In genomic region chr9:81694541-81694940, GRCh38 we compare ENCODE assay signal across 21 cellular contexts.
"Had no signal": no experiment of that assay in that cellular context is flagged by ENCODE, and none has a peak within 500 bp of the region (broad histone marks: within the 10 kb centered on the region; RNA-seq: fewer than 3 reads in every experiment).

No MANE protein-coding gene starts in this region.

- H3K36me3 Mint-ChIP-seq: brain had no signal

- H3K4me1 ChIP-seq: foreskin keratinocyte, upper lobe of right lung had no signal

- H3K27ac Mint-ChIP-seq: activated B cell treated with CpG ODN at 0.5 μM for 24 hours; activated CD8-positive, alpha-beta T cell treated with anti-CD3 and anti-CD28 coated beads, Interleukin-2, amount 10 ng/mL, durations not matched to agents 7 days and 5 days; activated naive CD4-positive, alpha-beta T cell treated with anti-CD3 and anti-CD28 coated beads, Interleukin-2, amount 50 U/mL, for 72 hours; T-helper 1 cell treated with Interleukin-12 subunit alpha and Interleukin-12 subunit beta and Interleukin-4 antibody, amounts not matched to agents 30 μg/mL and 1 μg/mL, for 36 hours had no signal

- ATAC-seq: activated CD8-positive, alpha-beta T cell treated with anti-CD3 and anti-CD28 coated beads, Interleukin-2, amount 10 ng/mL, durations not matched to agents 7 days and 5 days; activated naive CD4-positive, alpha-beta T cell treated with anti-CD3 and anti-CD28 coated beads, Interleukin-2, amount 50 U/mL, for 72 hours; foreskin keratinocyte; pancreas; upper lobe of right lung had no signal

- H3K27me3 ChIP-seq: esophagus squamous epithelium, foreskin keratinocyte, pancreas, suprapubic skin, upper lobe of right lung had no signal

- H3K4me3 Mint-ChIP-seq: activated B cell treated with CpG ODN at 0.5 μM for 24 hours; activated CD8-positive, alpha-beta T cell treated with anti-CD3 and anti-CD28 coated beads, Interleukin-2, amount 10 ng/mL, durations not matched to agents 7 days and 5 days; T-helper 1 cell treated with Interleukin-12 subunit alpha and Interleukin-12 subunit beta and Interleukin-4 antibody, amounts not matched to agents 30 μg/mL and 1 μg/mL, for 36 hours had no signal

- H3K4me3 ChIP-seq: pancreas, suprapubic skin, upper lobe of right lung had no signal

- H3K9me3 Mint-ChIP-seq: activated B cell treated with CpG ODN at 0.5 μM for 24 hours; activated naive CD4-positive, alpha-beta T cell treated with anti-CD3 and anti-CD28 coated beads, Interleukin-2, amount 50 U/mL, for 72 hours; T-helper 1 cell treated with Interleukin-12 subunit alpha and Interleukin-12 subunit beta and Interleukin-4 antibody, amounts not matched to agents 30 μg/mL and 1 μg/mL, for 36 hours had no signal

- DNase-seq: activated B cell treated with CpG ODN at 0.5 μM for 24 hours; activated CD4-positive, alpha-beta T cell treated with anti-CD3 and anti-CD28 coated beads for 48 hours; activated CD8-positive, alpha-beta memory T cell treated with anti-CD3 and anti-CD28 coated beads, Interleukin-2, amount 50 U/mL, for 4 hours; activated CD8-positive, alpha-beta T cell treated with anti-CD3 and anti-CD28 coated beads, Interleukin-2, amount 10 ng/mL, durations not matched to agents 7 days and 5 days; activated effector memory CD4-positive, alpha-beta T cell treated with anti-CD3 and anti-CD28 coated beads, Interleukin-2, amount 50 U/mL, for 16 hours; activated T-cell treated with anti-CD3 and anti-CD28 coated beads, Interleukin-2, amount 50 U/mL, for 48 hours; central memory CD4-positive, alpha-beta T cell; cortex of kidney; effector CD4-positive, alpha-beta T cell; esophagus squamous epithelium; foreskin keratinocyte; glutamatergic neuron; kidney glomerular epithelial cell; pancreas; stimulated activated CD4-positive, alpha-beta T cell treated with anti-CD3 and anti-CD28 coated beads, Interleukin-2, amount 100 ng/mL, for 48 hours; stimulated activated naive CD4-positive, alpha-beta T cell; upper lobe of right lung had no signal

- H3K9me3 ChIP-seq: esophagus squamous epithelium, pancreas, suprapubic skin, upper lobe of right lung had no signal

- H3K27me3 Mint-ChIP-seq: activated B cell treated with CpG ODN at 0.5 μM for 24 hours had no signal

- H3K27ac ChIP-seq: foreskin keratinocyte, pancreas, suprapubic skin, upper lobe of right lung had no signal

- H3K36me3 ChIP-seq: esophagus squamous epithelium, pancreas, suprapubic skin, upper lobe of right lung had no signal
